23 cellular contexts compared by ENCODE assay signal in the genomic region with DNA sequence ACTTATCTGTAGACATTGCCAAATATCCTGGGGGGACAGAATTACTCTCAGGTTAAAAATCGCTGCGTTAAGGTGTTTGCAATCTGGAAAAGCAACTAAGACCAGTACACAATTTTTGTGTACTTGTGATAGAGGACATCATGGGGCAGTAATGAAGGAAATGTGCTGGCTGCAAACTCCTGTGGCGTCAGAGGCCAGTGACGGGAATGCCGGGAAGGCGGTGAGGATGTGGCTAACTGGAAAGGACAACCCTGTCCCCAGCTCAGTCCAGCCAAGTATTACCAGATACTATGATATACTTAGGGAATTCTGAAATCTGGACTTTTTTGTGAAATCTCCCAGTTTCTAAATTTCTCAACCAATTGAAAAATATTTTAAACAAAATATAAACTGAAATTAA.
"Had no signal": no experiment of that assay in that cellular context is flagged by ENCODE, and none has a peak within 500 bp of the region (broad histone marks: within the 10 kb centered on the region; RNA-seq: fewer than 3 reads in every experiment).

No MANE protein-coding gene starts in this region.

- H3K4me1 ChIP-seq: body of pancreas, colonic mucosa had no signal

- H3K4me3 Mint-ChIP-seq: activated CD4-positive, alpha-beta memory T cell treated with anti-CD3 and anti-CD28 coated beads for 36 hours; activated CD4-positive, alpha-beta T cell treated with anti-CD3 and anti-CD28 coated beads for 36 hours; activated CD4-positive, alpha-beta T cell treated with anti-CD3 and anti-CD28 coated beads, Interleukin-2, amount 10 ng/mL, durations not matched to agents 24 days and 14 days; activated CD8-positive, alpha-beta T cell treated with anti-CD3 and anti-CD28 coated beads, Interleukin-2, amount 10 ng/mL, durations not matched to agents 7 days and 5 days; activated naive CD8-positive, alpha-beta T cell; activated T-cell treated with anti-CD3 and anti-CD28 coated beads, Interleukin-2, amount 50 U/mL, for 4 hours; activated T-helper 17 cell treated with anti-CD3 and anti-CD28 coated beads, Interleukin-2, amount 50 U/mL, for 72 hours had no signal

- H3K36me3 Mint-ChIP-seq: activated CD4-positive, alpha-beta memory T cell treated with anti-CD3 and anti-CD28 coated beads for 36 hours; activated naive CD8-positive, alpha-beta T cell had no signal

- H3K27me3 ChIP-seq: body of pancreas, colonic mucosa had no signal

- H3K4me3 ChIP-seq: body of pancreas, colonic mucosa had no signal

- H3K36me3 ChIP-seq: colonic mucosa had no signal

- H3K4me1 Mint-ChIP-seq: activated CD4-positive, alpha-beta T cell treated with anti-CD3 and anti-CD28 coated beads for 36 hours; activated T-helper 17 cell treated with anti-CD3 and anti-CD28 coated beads, Interleukin-2, amount 50 U/mL, for 72 hours had no signal

- DNase-seq: activated CD4-positive, alpha-beta memory T cell treated with anti-CD3 and anti-CD28 coated beads for 36 hours; activated CD4-positive, alpha-beta T cell treated with anti-CD3 and anti-CD28 coated beads for 36 hours; activated CD4-positive, alpha-beta T cell treated with anti-CD3 and anti-CD28 coated beads, Interleukin-2, amount 10 ng/mL, durations not matched to agents 24 days and 14 days; activated CD4-positive, CD25-positive, alpha-beta regulatory T cell; activated CD4-positive, CD25-positive, alpha-beta regulatory T cell treated with anti-CD3 and anti-CD28 coated beads, Interleukin-2, amount 50 U/mL, for 72 hours; activated CD8-positive, alpha-beta T cell treated with anti-CD3 and anti-CD28 coated beads, Interleukin-2, amount 10 ng/mL, durations not matched to agents 7 days and 5 days; activated effector memory CD4-positive, alpha-beta T cell treated with Interleukin-2 at 50 U/mL for 16 hours; activated gamma-delta T cell treated with Interleukin-2 at 50 U/mL for 16 hours; activated naive CD4-positive, alpha-beta T cell treated with anti-CD3 and anti-CD28 coated beads, Interleukin-2, amount 50 U/mL, for 16 hours; activated naive CD4-positive, alpha-beta T cell treated with Interleukin-2 at 50 U/mL for 16 hours; activated T-cell treated with anti-CD3 and anti-CD28 coated beads, Interleukin-2, amount 50 U/mL, for 4 hours; amygdala; aorta; body of pancreas; central memory CD4-positive, alpha-beta T cell; cerebellar nuclear complex; colonic mucosa; effector CD8-positive, alpha-beta T cell; foreskin fibroblast; T-helper 2 cell had no signal

- H3K27ac ChIP-seq: body of pancreas, colonic mucosa, epithelial cell of prostate had no signal

- H3K9me3 ChIP-seq: body of pancreas, colonic mucosa had no signal

- H3K27ac Mint-ChIP-seq: activated CD4-positive, alpha-beta memory T cell treated with anti-CD3 and anti-CD28 coated beads for 36 hours; activated CD4-positive, alpha-beta T cell treated with anti-CD3 and anti-CD28 coated beads for 36 hours; activated CD4-positive, alpha-beta T cell treated with anti-CD3 and anti-CD28 coated beads, Interleukin-2, amount 10 ng/mL, durations not matched to agents 24 days and 14 days; activated CD8-positive, alpha-beta T cell treated with anti-CD3 and anti-CD28 coated beads, Interleukin-2, amount 10 ng/mL, durations not matched to agents 7 days and 5 days; activated naive CD8-positive, alpha-beta T cell; activated T-helper 17 cell treated with anti-CD3 and anti-CD28 coated beads, Interleukin-2, amount 50 U/mL, for 72 hours had no signal
